18 cellular contexts compared by ENCODE assay signal in the genomic region with DNA sequence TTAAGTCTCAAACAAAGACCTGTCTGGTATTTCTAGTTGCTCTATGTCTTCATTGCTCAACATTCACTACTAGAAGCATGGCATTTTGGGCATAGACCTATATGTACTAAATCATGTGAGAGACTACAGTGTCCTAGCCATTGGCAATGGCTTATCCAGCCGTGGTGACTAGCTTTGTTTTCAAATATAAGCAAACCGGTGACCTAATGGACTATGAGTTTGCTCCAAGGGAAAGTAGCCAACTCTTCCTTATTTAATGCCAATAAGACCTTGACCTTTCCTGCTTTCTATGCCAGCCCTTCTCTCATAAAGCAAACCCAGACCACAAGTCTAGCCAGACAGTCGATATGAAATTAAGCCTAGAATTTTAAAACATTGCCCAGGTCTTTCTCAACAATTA.
DNase-seq lines count a peak whose midpoint lies in the region; ATAC-seq, FAIRE-seq and TF ChIP-seq lines count a peak whose summit lies in the region.
"Had no signal": no experiment of that assay in that cellular context is flagged by ENCODE, and none has a peak within 500 bp of the region (broad histone marks: within the 10 kb centered on the region; RNA-seq: fewer than 3 reads in every experiment).

No MANE protein-coding gene starts in this region.

- no peaks in the 10 kb centered on the region for H3K27me3 ChIP-seq in keratinocyte (ENCODE audit: control insufficient read depth, extremely low read depth, insufficient read depth, low read length)
- H3K27me3 ChIP-seq: BLaER1 had no signal

- no peak overlapping the region for H3K27ac ChIP-seq in keratinocyte (ENCODE audit: control insufficient read depth, insufficient read depth, low read length)
- H3K27ac ChIP-seq in coronary artery = no peak overlapping the region
- H3K27ac ChIP-seq: BLaER1, PC-9 had no signal

- POLR2A ChIA-PET in activated CD8-positive, alpha-beta T cell treated with anti-CD3 and anti-CD28 coated beads for 36 hours (lab: Charles Lee) = no interaction called here

- H3K9ac ChIP-seq in keratinocyte (ENCODE audit: control insufficient read depth, extremely low read depth, insufficient read depth, low read length) = no peak overlapping the region
- H3K9ac ChIP-seq: BLaER1 had no signal

- no peak overlapping the region for H3K4me2 ChIP-seq in keratinocyte (ENCODE audit: control insufficient read depth, extremely low read depth, insufficient read depth, low read depth, low read length)
- H3K4me2 ChIP-seq: BLaER1, PC-9 had no signal

- no peaks in the 10 kb centered on the region for H4K20me1 ChIP-seq in keratinocyte (ENCODE audit: control insufficient read depth, extremely low read depth, insufficient read depth, low read length)
- H4K20me1 ChIP-seq: BLaER1 had no signal

- H3K36me3 Mint-ChIP-seq in activated CD8-positive, alpha-beta T cell treated with anti-CD3 and anti-CD28 coated beads for 36 hours (ENCODE audit: low read depth) = no peaks in the 10 kb centered on the region
- H3K36me3 Mint-ChIP-seq: CD8-positive, alpha-beta memory T cell had no signal

- no peaks in the 10 kb centered on the region for H3K79me2 ChIP-seq in keratinocyte (ENCODE audit: control insufficient read depth, insufficient read depth, low read length)

- CTCF ChIA-PET in activated CD8-positive, alpha-beta T cell treated with anti-CD3 and anti-CD28 coated beads for 36 hours (lab: Charles Lee) = interaction anchor here (2.2 kb wide), 1 partner anchor 8 kb away, joined by 6 read pairs; no protein-coding TSS in a partner anchor

- no peak overlapping the region for H3K27ac Mint-ChIP-seq in activated CD8-positive, alpha-beta T cell treated with anti-CD3 and anti-CD28 coated beads for 36 hours

- H3K9me1 ChIP-seq in keratinocyte (ENCODE audit: control insufficient read depth, extremely low read depth, insufficient read depth, low read length) = no peaks in the 10 kb centered on the region

- H3K4me1 ChIP-seq in keratinocyte (ENCODE audit: control insufficient read depth, extremely low read depth, insufficient read depth, low read length) = peaks cover 4% of the 10 kb centered on the region
- H3K4me1 ChIP-seq: BLaER1 had no signal

- in situ Hi-C loops in astrocyte of the spinal cord (cut with HindIII; ENCODE audit: low sequenced_read_pairs) = no loop called here

- no peaks in the 10 kb centered on the region for H3K4me1 Mint-ChIP-seq in activated CD8-positive, alpha-beta T cell treated with anti-CD3 and anti-CD28 coated beads for 36 hours (ENCODE audit: low read depth)
- H3K4me1 Mint-ChIP-seq: CD8-positive, alpha-beta memory T cell had no signal

- peak; percentile 52 for FAIRE-seq in keratinocyte (lab: Jason Lieb, UNC)
- FAIRE-seq: H54 had no signal

- H2AFZ ChIP-seq in keratinocyte (ENCODE audit: control insufficient read depth, low read length) = no peak overlapping the region
- H2AFZ ChIP-seq: PC-9 had no signal

- H3K27me3 Mint-ChIP-seq in activated CD8-positive, alpha-beta T cell treated with anti-CD3 and anti-CD28 coated beads for 36 hours = peaks cover 5% of the 10 kb centered on the region

- no peaks in the 10 kb centered on the region for H3K9me3 Mint-ChIP-seq in activated CD8-positive, alpha-beta T cell treated with anti-CD3 and anti-CD28 coated beads for 36 hours
- H3K9me3 Mint-ChIP-seq: CD8-positive, alpha-beta memory T cell had no signal

- H3K4me3 ChIP-seq in astrocyte of the spinal cord (ENCODE audit: low read depth, low read length) = no peak overlapping the region
- no peak overlapping the region for H3K4me3 ChIP-seq in keratinocyte (ENCODE audit: control insufficient read depth in 2 of 3, extremely low read depth in 1 of 3, insufficient read depth in 2 of 3, low read depth in 1 of 3, low read length in 3 of 3)
- no peak overlapping the region for H3K4me3 ChIP-seq in coronary artery
- H3K4me3 ChIP-seq: BLaER1, PC-9 had no signal

- no peak for ATAC-seq in activated CD8-positive, alpha-beta T cell treated with anti-CD3 and anti-CD28 coated beads for 36 hours
- ATAC-seq in GM21825 (IDR thresholded peaks at IDR 0.05; ENCODE audit: unreplicated experiment) = no peak
- ATAC-seq: Right ventricle myocardium inferior had no signal

- TF ChIP-seq CTCF in astrocyte of the spinal cord (IDR thresholded peaks at IDR 0.05; ENCODE audit: low read depth, low read length) = no peak
- TF ChIP-seq CTCF in keratinocyte (optimal IDR thresholded peaks at IDR 0.05 in 1 of 3, IDR thresholded peaks at IDR 0.05 in 1 of 3, conservative IDR thresholded peaks at IDR 0.05 in 1 of 3; ENCODE audit: extremely low read depth in 1 of 3, insufficient read depth in 2 of 3, low read length in 3 of 3) = no peak
- TF ChIP-seq CTCF in activated CD8-positive, alpha-beta T cell treated with anti-CD3 and anti-CD28 coated beads for 36 hours (IDR thresholded peaks at IDR 0.05) = no peak
- no peak for TF ChIP-seq CTCF in coronary artery (IDR thresholded peaks at IDR 0.05)

- peak; percentile 3 for DNase-seq in NCI-H2029 (lab: John Stamatoyannopoulos, UW)
- DNase-seq in NCI-H2029 treated with DMSO at 0.1 percent for 48 hours (lab: John Stamatoyannopoulos, UW) = no peak
- peak; percentile 29 for DNase-seq in astrocyte of the spinal cord (ENCODE audit: low read depth, low spot score)
- no peak for DNase-seq in keratinocyte (ENCODE audit: low read depth, low spot score)
- DNase-seq in activated CD8-positive, alpha-beta T cell treated with anti-CD3 and anti-CD28 coated beads for 36 hours = no peak
- DNase-seq in coronary artery (ENCODE audit: low spot score) = no peak
- DNase-seq in anterior cingulate cortex (lab: John Stamatoyannopoulos, UW) = no peak
- DNase-seq: 8988T; CD8-positive, alpha-beta memory T cell; NCI-H146; NCI-H2107; NCI-H345; NCI-H526 treated with DMSO at 0.1 percent for 48 hours; PC-9 had no signal

- H3K4me3 Mint-ChIP-seq in activated CD8-positive, alpha-beta T cell treated with anti-CD3 and anti-CD28 coated beads for 36 hours = no peak overlapping the region
- H3K4me3 Mint-ChIP-seq: CD8-positive, alpha-beta memory T cell had no signal

- no peaks in the 10 kb centered on the region for H3K36me3 ChIP-seq in keratinocyte (ENCODE audit: control insufficient read depth in 2 of 2, extremely low read depth in 1 of 2, insufficient read depth in 2 of 2, low read length in 2 of 2)
- H3K36me3 ChIP-seq: BLaER1 had no signal

- H3K9me3 ChIP-seq in keratinocyte (ENCODE audit: control insufficient read depth, low read depth, low read length) = no peaks in the 10 kb centered on the region
- H3K9me3 ChIP-seq: BLaER1 had no signal

- dilution Hi-C loops in keratinocyte (cut with MboI; ENCODE audit: extremely low pct_ligation_motif_present, low sequenced_read_pairs) = no loop called here

- intact Hi-C loops in activated CD8-positive, alpha-beta T cell treated with anti-CD3 and anti-CD28 coated beads for 36 hours (cut with micrococcal nuclease) = no loop called here

Comparison
In these comparisons a context has a peak if more than half of its experiments do, and no peak if none do; other contexts are left out.
1. DNase-seq: peak in NCI-H2029 (single experiment) and astrocyte of the spinal cord (single experiment); none in NCI-H2029 treated with DMSO at 0.1 percent for 48 hours (single experiment), keratinocyte (single experiment), activated CD8-positive, alpha-beta T cell treated with anti-CD3 and anti-CD28 coated beads for 36 hours (single experiment), coronary artery (single experiment) and anterior cingulate cortex (0 of 58).